ENCODE assay signal across 10 cellular contexts in the genomic region with DNA sequence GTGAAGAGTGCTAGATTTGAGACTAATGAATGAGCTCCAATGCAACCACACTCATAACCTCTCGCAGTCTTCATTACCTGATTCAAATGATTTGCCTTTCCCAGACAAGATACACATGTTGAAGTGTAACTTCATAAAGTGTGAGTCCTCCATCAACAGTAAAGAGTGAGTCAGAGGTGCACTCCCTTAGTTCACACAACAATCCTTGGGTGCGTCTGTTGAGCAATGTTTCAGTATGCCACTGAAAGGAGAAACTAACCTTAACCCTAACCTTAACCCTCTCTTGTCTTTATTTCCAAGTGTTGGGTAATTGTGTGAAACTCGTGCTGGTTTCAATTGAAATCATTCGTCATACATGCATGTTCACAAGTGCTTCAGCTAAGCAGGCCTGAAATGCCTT. TPM values are rescaled to one million over a fixed set of nuclear protein-coding genes. Genes with fewer than 3 reads are reported as not detected.
DNase-seq lines count a peak whose midpoint lies in the region; ATAC-seq and TF ChIP-seq lines count a peak whose summit lies in the region.
"Had no signal": no experiment of that assay in that cellular context is flagged by ENCODE, and none has a peak within 500 bp of the region (broad histone marks: within the 10 kb centered on the region; RNA-seq: fewer than 3 reads in every experiment).

No MANE protein-coding gene starts in this region.

- H3K9me3 ChIP-seq in SK-N-SH (no peaks in the 10 kb centered on the region), testis (no peaks in the 10 kb centered on the region)

- H3K4me3 Mint-ChIP-seq in stimulated activated effector memory CD8-positive, alpha-beta T cell treated with anti-CD3 and anti-CD28 coated beads, Interleukin-12 subunit alpha, Interleukin-12 subunit beta, amount 100 ng/mL, for 72 hours, result no peak overlapping the region

- H3K4me3 ChIP-seq in SK-N-SH (ENCODE audit: low read depth in 2 of 2, low read length in 1 of 2) (no peak overlapping the region), fibroblast of pulmonary artery (replicated peaks; ENCODE audit: low read depth, low read length) (no peak overlapping the region), testis (no peak overlapping the region)

- no peak overlapping the region for H3K4me2 ChIP-seq in SK-N-SH

- H4K20me1 ChIP-seq in SK-N-SH (ENCODE audit: insufficient read depth), result no peaks in the 10 kb centered on the region

- H3K27ac ChIP-seq in SK-N-SH (ENCODE audit: low read depth in 2 of 2, low read length in 1 of 2) (no peak overlapping the region), testis (no peak overlapping the region)

- no peak overlapping the region for H3K9ac ChIP-seq in SK-N-SH

- no peaks in the 10 kb centered on the region for H3K36me3 Mint-ChIP-seq in stimulated activated effector memory CD8-positive, alpha-beta T cell treated with anti-CD3 and anti-CD28 coated beads, Interleukin-12 subunit alpha, Interleukin-12 subunit beta, amount 100 ng/mL, for 72 hours

- H3K36me3 ChIP-seq in SK-N-SH (replicated peaks in 1 of 2; ENCODE audit: control insufficient read depth in 1 of 2, insufficient read depth in 2 of 2, low read length in 1 of 2) (no peaks in the 10 kb centered on the region), testis (ENCODE audit: low read depth, missing control alignments) (no peaks in the 10 kb centered on the region)

- 53% methylated on average over 4 of the region's 4 CpGs for WGBS in SK-N-SH (ENCODE audit: low lambda C conversion rate)
- WGBS in testis, 2 donors, result 67 to 68% methylated on average over 4 of the region's 4 CpGs

- ATAC-seq in SK-N-SH treated with all-trans-retinoic acid at 6 μM for 48 hours (no peak), GM21367 (IDR thresholded peaks at IDR 0.05; ENCODE audit: unreplicated experiment) (no peak)
- peak; percentile 81 for ATAC-seq in stimulated activated effector memory CD8-positive, alpha-beta T cell treated with anti-CD3 and anti-CD28 coated beads, Interleukin-12 subunit alpha, Interleukin-12 subunit beta, amount 100 ng/mL, for 72 hours

- intact Hi-C loops in testis (cut with DNase I; ENCODE audit: low total_unique reads), result no loop called here

- no peaks in the 10 kb centered on the region for H3K9me3 Mint-ChIP-seq in stimulated activated effector memory CD8-positive, alpha-beta T cell treated with anti-CD3 and anti-CD28 coated beads, Interleukin-12 subunit alpha, Interleukin-12 subunit beta, amount 100 ng/mL, for 72 hours

- TF ChIP-seq POLR2A in testis (IDR thresholded peaks at IDR 0.05), result no peak

- H3K27ac Mint-ChIP-seq in stimulated activated effector memory CD8-positive, alpha-beta T cell treated with anti-CD3 and anti-CD28 coated beads, Interleukin-12 subunit alpha, Interleukin-12 subunit beta, amount 100 ng/mL, for 72 hours, result no peak overlapping the region

- no peaks in the 10 kb centered on the region for H3K79me2 ChIP-seq in SK-N-SH (ENCODE audit: insufficient read depth)

- no peak for DNase-seq in SK-N-SH
- peak; percentile 90 for DNase-seq in NOMO-1 treated with DMSO at 0.1 percent for 48 hours (lab: John Stamatoyannopoulos, UW; ENCODE audit: unreplicated experiment)
- DNase-seq in fibroblast of pulmonary artery (ENCODE audit: low read depth), result peak; percentile 79
- DNase-seq in stimulated activated effector memory CD8-positive, alpha-beta T cell treated with anti-CD3 and anti-CD28 coated beads, Interleukin-12 subunit alpha, Interleukin-12 subunit beta, amount 100 ng/mL, for 72 hours (ENCODE audit: low spot score in 2 of 2), result no peak
- DNase-seq in testis, result no peak
- DNase-seq in ureter (ENCODE audit: low spot score), result no peak
- DNase-seq: NCI-H510A, posterior cingulate gyrus had no signal

- TF ChIP-seq CTCF in SK-N-SH (IDR thresholded peaks at IDR 0.05) (no peak), fibroblast of pulmonary artery (IDR thresholded peaks at IDR 0.05; ENCODE audit: low read length, missing control alignments) (no peak), testis (IDR thresholded peaks at IDR 0.05) (no peak)

- H3F3A ChIP-seq in SK-N-SH (replicated peaks; ENCODE audit: insufficient read depth), result peaks cover 5% of the 10 kb centered on the region

- POLR2A ChIA-PET in SK-N-SH (lab: Yijun Ruan, JAX), result interaction anchor here (1.1 kb wide), 1 partner anchor 21 kb away, joined by 3 read pairs; a partner anchor contains a TSS

- no peak for TF ChIP-seq EP300 in SK-N-SH (IDR thresholded peaks at IDR 0.05; ENCODE audit: borderline replicate concordance in 1 of 2, low read depth in 1 of 2, low read length in 1 of 2)

- H3K27me3 ChIP-seq in SK-N-SH (ENCODE audit: insufficient read depth) (no peaks in the 10 kb centered on the region), testis (no peaks in the 10 kb centered on the region)

- no peak for TF ChIP-seq RAD21 in SK-N-SH (IDR thresholded peaks at IDR 0.05; ENCODE audit: low read length)

- H3K4me1 ChIP-seq in SK-N-SH (ENCODE audit: control insufficient read depth in 1 of 2, insufficient read depth in 2 of 2, low read depth in 1 of 2, low read length in 1 of 2) (peaks cover 7 to 25% of the 10 kb centered on the region in 2 experiments), testis (no peaks in the 10 kb centered on the region)

- H3K9me2 ChIP-seq in SK-N-SH, result no peaks in the 10 kb centered on the region

- no peaks in the 10 kb centered on the region for H3K4me1 Mint-ChIP-seq in stimulated activated effector memory CD8-positive, alpha-beta T cell treated with anti-CD3 and anti-CD28 coated beads, Interleukin-12 subunit alpha, Interleukin-12 subunit beta, amount 100 ng/mL, for 72 hours

- 0 out of 2 replicates have a peak overlapping the region, but pooled peaks have one; percentile 31 for H2AFZ ChIP-seq in SK-N-SH (ENCODE audit: low read depth)

- CTCF ChIA-PET in SK-N-SH (lab: Yijun Ruan, JAX), result interaction anchor here (0.9 to 1.9 kb wide), 5 partner anchors 10 to 280 kb away, joined by 3 to 7 read pairs (median 3); a partner anchor contains a TSS

TF ChIP-seq in SK-N-SH, 30 proteins besides CTCF, POLR2A, EP300 and RAD21:
- TF ChIP-seq NRF1 (IDR thresholded peaks at IDR 0.05; ENCODE audit: low read depth, low read length) (no peak), FOSL2 (IDR thresholded peaks at IDR 0.05; ENCODE audit: borderline replicate concordance, low read depth) (peak; percentile 2; the same call in 1 of the 2 replicates)
- TF ChIP-seq, protein P1, sequence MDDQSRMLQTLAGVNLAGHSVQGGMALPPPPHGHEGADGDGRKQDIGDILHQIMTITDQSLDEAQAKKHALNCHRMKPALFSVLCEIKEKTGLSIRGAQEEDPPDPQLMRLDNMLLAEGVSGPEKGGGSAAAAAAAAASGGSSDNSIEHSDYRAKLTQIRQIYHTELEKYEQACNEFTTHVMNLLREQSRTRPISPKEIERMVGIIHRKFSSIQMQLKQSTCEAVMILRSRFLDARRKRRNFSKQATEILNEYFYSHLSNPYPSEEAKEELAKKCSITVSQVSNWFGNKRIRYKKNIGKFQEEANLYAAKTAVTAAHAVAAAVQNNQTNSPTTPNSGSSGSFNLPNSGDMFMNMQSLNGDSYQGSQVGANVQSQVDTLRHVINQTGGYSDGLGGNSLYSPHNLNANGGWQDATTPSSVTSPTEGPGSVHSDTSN (IDR thresholded peaks at IDR 0.05), result no peak

TF ChIP-seq in SK-N-SH treated with all-trans-retinoic acid at 6 μM for 48 hours, 23 proteins besides CTCF, POLR2A, EP300 and RAD21:
- no peak for TF ChIP-seq ISL1 (CRISPR knock-in tag; IDR thresholded peaks at IDR 0.05)
- TF ChIP-seq, protein P2, sequence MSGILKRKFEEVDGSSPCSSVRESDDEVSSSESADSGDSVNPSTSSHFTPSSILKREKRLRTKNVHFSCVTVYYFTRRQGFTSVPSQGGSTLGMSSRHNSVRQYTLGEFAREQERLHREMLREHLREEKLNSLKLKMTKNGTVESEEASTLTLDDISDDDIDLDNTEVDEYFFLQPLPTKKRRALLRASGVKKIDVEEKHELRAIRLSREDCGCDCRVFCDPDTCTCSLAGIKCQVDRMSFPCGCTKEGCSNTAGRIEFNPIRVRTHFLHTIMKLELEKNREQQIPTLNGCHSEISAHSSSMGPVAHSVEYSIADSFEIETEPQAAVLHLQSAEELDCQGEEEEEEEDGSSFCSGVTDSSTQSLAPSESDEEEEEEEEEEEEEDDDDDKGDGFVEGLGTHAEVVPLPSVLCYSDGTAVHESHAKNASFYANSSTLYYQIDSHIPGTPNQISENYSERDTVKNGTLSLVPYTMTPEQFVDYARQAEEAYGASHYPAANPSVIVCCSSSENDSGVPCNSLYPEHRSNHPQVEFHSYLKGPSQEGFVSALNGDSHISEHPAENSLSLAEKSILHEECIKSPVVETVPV (CRISPR knock-in tag; IDR thresholded peaks at IDR 0.05), result no peak

RNA-seq across cellular contexts. Expression of a gene that starts 21.0 kb away (rescaled TPM):
- polyA plus RNA-seq in SK-N-SH (2012; rRNA removed) (6.3 and 6.8 TPM in 2 replicates), testis (ENCODE audit: insufficient read depth, low read depth, low replicate concordance) (9.1 TPM)
- 4.6 and 6.0 TPM in 2 replicates for polyA plus RNA-seq in SK-N-SH (2012; cell fraction: cytosol; rRNA removed)
- 8.6 and 11.2 TPM in 2 replicates for polyA plus RNA-seq in SK-N-SH (2012; cell fraction: nucleus; rRNA removed)
- total RNA-seq in testis (10 to 100 TPM; 16.0 to 29.2 TPM), ureter (70.4 TPM)

Comparison
In these comparisons a context has a peak if more than half of its experiments do, and no peak if none do; other contexts are left out.
1. DNase-seq: peak in NOMO-1 treated with DMSO at 0.1 percent for 48 hours (single experiment) and fibroblast of pulmonary artery (single experiment); none in SK-N-SH (single experiment), stimulated activated effector memory CD8-positive, alpha-beta T cell treated with anti-CD3 and anti-CD28 coated beads, Interleukin-12 subunit alpha, Interleukin-12 subunit beta, amount 100 ng/mL, for 72 hours (0 of 2), testis (single experiment) and ureter (single experiment).